21 cellular contexts compared by ENCODE assay signal in the genomic region with DNA sequence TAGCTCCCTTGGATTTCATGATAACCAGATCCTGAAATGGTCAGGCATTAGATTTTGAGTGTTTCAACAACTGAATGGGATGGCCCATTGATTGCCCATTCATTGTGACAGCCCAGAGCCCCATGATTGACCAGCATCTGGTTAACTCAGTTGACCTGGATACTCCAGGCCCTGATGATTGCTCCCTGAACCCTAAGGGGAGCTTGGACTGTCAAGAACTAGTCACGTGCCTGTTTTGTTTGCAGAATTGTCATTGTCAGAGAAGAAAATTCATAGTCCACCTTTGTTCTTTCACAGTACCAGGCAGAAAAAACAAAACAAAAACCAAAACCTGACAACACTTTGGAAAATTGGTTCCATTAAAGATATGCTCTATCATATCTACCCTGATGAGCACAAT.
"Had no signal": no experiment of that assay in that cellular context is flagged by ENCODE, and none has a peak within 500 bp of the region (broad histone marks: within the 10 kb centered on the region; RNA-seq: fewer than 3 reads in every experiment).

No MANE protein-coding gene starts in this region.

- H3K9me3 ChIP-seq: MG63, SJSA1 had no signal

- H3K36me3 ChIP-seq: MG63, SJSA1 had no signal

- FAIRE-seq: RCC 7860 had no signal

- H3K27ac ChIP-seq: SJSA1, SK-N-MC had no signal

- DNase-seq: Karpas-422, KBM-7, MG63, NCI-H1092, NCI-H1105 treated with DMSO at 0.1 percent for 48 hours, NCI-H1436 treated with DMSO at 0.1 percent for 48 hours, NCI-H187, NCI-H2029, NCI-H2081 treated with DMSO at 0.1 percent for 48 hours, NCI-H2171, NCI-H226, NCI-H524, NCI-H526 treated with DMSO at 0.1 percent for 48 hours, NCI-H82, Right ventricle myocardium superior, RPMI8226, SIG-M5, T-helper 2 cell had no signal

- H3K4me1 ChIP-seq: SJSA1 had no signal

- H3K4me3 ChIP-seq: MG63, SJSA1, SK-N-MC had no signal

- H3K27me3 ChIP-seq: SJSA1 had no signal
